In the genomic region with DNA sequence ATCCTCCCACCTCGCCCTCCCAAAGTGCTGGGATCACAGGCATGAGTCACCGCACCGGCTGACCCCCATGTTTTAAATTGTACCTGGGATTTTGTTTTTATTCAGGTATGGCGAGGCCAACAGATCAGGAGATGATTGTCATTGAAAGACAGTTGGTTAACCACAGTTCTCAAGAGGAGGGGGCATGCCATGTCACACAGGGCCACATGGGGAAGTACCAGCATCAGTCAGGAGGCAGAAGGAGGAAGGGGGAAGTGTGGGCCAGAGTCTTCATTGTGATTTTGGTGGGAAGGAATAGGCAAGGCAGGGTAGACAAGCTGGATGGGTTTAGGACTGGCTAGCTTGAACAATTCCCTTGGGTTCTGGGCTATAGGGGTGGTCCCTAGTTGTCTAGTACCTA, we compare ENCODE assay signal across 1 cellular context.
TF ChIP-seq lines count a peak whose summit lies in the region.

No MANE protein-coding gene starts in this region.

TF ChIP-seq in WTC11, 78 proteins besides CTCF, POLR2A, EP300 and RAD21 (continued from another document):
- TF ChIP-seq, protein P1, sequence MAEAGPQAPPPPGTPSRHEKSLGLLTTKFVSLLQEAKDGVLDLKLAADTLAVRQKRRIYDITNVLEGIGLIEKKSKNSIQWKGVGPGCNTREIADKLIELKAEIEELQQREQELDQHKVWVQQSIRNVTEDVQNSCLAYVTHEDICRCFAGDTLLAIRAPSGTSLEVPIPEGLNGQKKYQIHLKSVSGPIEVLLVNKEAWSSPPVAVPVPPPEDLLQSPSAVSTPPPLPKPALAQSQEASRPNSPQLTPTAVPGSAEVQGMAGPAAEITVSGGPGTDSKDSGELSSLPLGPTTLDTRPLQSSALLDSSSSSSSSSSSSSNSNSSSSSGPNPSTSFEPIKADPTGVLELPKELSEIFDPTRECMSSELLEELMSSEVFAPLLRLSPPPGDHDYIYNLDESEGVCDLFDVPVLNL (CRISPR knock-in tag; IDR thresholded peaks at IDR 0.05; ENCODE audit: borderline replicate concordance, low read depth): no peak
- no peak for TF ChIP-seq ELF4 (CRISPR knock-in tag; IDR thresholded peaks at IDR 0.05; ENCODE audit: low read depth)
- TF ChIP-seq MXD4 (CRISPR knock-in tag; IDR thresholded peaks at IDR 0.05; ENCODE audit: borderline replicate concordance): no peak
- no peak for TF ChIP-seq ZBTB21 (CRISPR knock-in tag; IDR thresholded peaks at IDR 0.05; ENCODE audit: borderline replicate concordance)
- TF ChIP-seq IRF2 (CRISPR knock-in tag; IDR thresholded peaks at IDR 0.05; ENCODE audit: borderline replicate concordance, low read depth): no peak
- TF ChIP-seq ZNF396 (CRISPR knock-in tag; IDR thresholded peaks at IDR 0.05; ENCODE audit: borderline replicate concordance): no peak
- no peak for TF ChIP-seq NFYB (CRISPR knock-in tag; conservative IDR thresholded peaks at IDR 0.05; ENCODE audit: low read depth)
TF ChIP-seq in WTC11: peak in this region for 0.
